Comparison of ENCODE assay signal across 13 cellular contexts in genomic region chr1:244963231-244963826, GRCh38.
DNase-seq lines count a peak whose midpoint lies in the region; ATAC-seq and TF ChIP-seq lines count a peak whose summit lies in the region.
"Had no signal": no experiment of that assay in that cellular context is flagged by ENCODE, and none has a peak within 500 bp of the region (broad histone marks: within the 10 kb centered on the region; RNA-seq: fewer than 3 reads in every experiment).

No MANE protein-coding gene starts in this region.

- WGBS in gastroesophageal sphincter (ENCODE audit: low coverage in 1 of 2), 2 donors, result 91 to 100% methylated on average over 3 to 7 of the region's 7 CpGs
- 94 to 97% (median 95%) methylated on average over 7 of the region's 7 CpGs for WGBS in stomach, 5 donors

- peak overlapping the region; percentile 97 for H3K27ac Mint-ChIP-seq in activated T-helper 17 cell treated with anti-CD3 and anti-CD28 coated beads, Interleukin-2, amount 50 U/mL, for 72 hours
- H3K27ac Mint-ChIP-seq: activated CD4-positive, alpha-beta T cell treated with anti-CD3 and anti-CD28 coated beads, Interleukin-2, amount 10 ng/mL, durations not matched to agents 7 days and 5 days; stimulated activated naive B cell treated with anti-CD40 and anti-IgM and Interleukin-4, amounts not matched to agents 10 μg/mL and 1 μg/mL and 100 μg/mL, for 72 hours had no signal

- ATAC-seq in activated T-helper 17 cell treated with anti-CD3 and anti-CD28 coated beads, Interleukin-2, amount 50 U/mL, for 72 hours (replicated peaks), result peak; percentile 71
- no peak for ATAC-seq in gastroesophageal sphincter
- ATAC-seq in GM21528 (IDR thresholded peaks at IDR 0.05; ENCODE audit: low FRiP score, unreplicated experiment), result no peak
- ATAC-seq: stimulated activated naive B cell treated with anti-CD40 and anti-IgM and Interleukin-4, amounts not matched to agents 10 μg/mL and 1 μg/mL and 100 μg/mL, for 72 hours had no signal

- no peaks in the 10 kb centered on the region for H3K9me3 Mint-ChIP-seq in activated T-helper 17 cell treated with anti-CD3 and anti-CD28 coated beads, Interleukin-2, amount 50 U/mL, for 72 hours
- H3K9me3 Mint-ChIP-seq: activated CD4-positive, alpha-beta T cell treated with anti-CD3 and anti-CD28 coated beads, Interleukin-2, amount 10 ng/mL, durations not matched to agents 7 days and 5 days; stimulated activated naive B cell treated with anti-CD40 and anti-IgM and Interleukin-4, amounts not matched to agents 10 μg/mL and 1 μg/mL and 100 μg/mL, for 72 hours had no signal

- H3K9me3 ChIP-seq in gastroesophageal sphincter, result no peaks in the 10 kb centered on the region
- H3K9me3 ChIP-seq in stomach, result no peaks in the 10 kb centered on the region

- peak overlapping the region; percentile 73 for H3K4me3 Mint-ChIP-seq in activated T-helper 17 cell treated with anti-CD3 and anti-CD28 coated beads, Interleukin-2, amount 50 U/mL, for 72 hours
- H3K4me3 Mint-ChIP-seq: activated CD4-positive, alpha-beta T cell treated with anti-CD3 and anti-CD28 coated beads, Interleukin-2, amount 10 ng/mL, durations not matched to agents 7 days and 5 days; stimulated activated naive B cell treated with anti-CD40 and anti-IgM and Interleukin-4, amounts not matched to agents 10 μg/mL and 1 μg/mL and 100 μg/mL, for 72 hours had no signal

- H3K36me3 ChIP-seq in gastroesophageal sphincter (no peaks in the 10 kb centered on the region), stomach (no peaks in the 10 kb centered on the region)

- H3K4me1 Mint-ChIP-seq in activated T-helper 17 cell treated with anti-CD3 and anti-CD28 coated beads, Interleukin-2, amount 50 U/mL, for 72 hours, result peaks cover 8% of the 10 kb centered on the region

- no peaks in the 10 kb centered on the region for H3K36me3 Mint-ChIP-seq in activated T-helper 17 cell treated with anti-CD3 and anti-CD28 coated beads, Interleukin-2, amount 50 U/mL, for 72 hours (ENCODE audit: low read depth)
- H3K36me3 Mint-ChIP-seq: stimulated activated naive B cell treated with anti-CD40 and anti-IgM and Interleukin-4, amounts not matched to agents 10 μg/mL and 1 μg/mL and 100 μg/mL, for 72 hours had no signal

- no peak for TF ChIP-seq POLR2A in gastroesophageal sphincter (IDR thresholded peaks at IDR 0.05)
- no peak for TF ChIP-seq POLR2A in stomach (IDR thresholded peaks at IDR 0.05)

- TF ChIP-seq EP300 in gastroesophageal sphincter (IDR thresholded peaks at IDR 0.05) (no peak), stomach (IDR thresholded peaks at IDR 0.05) (no peak)

- H3K27me3 ChIP-seq in gastroesophageal sphincter (no peaks in the 10 kb centered on the region), stomach (no peaks in the 10 kb centered on the region), dorsolateral prefrontal cortex (no peaks in the 10 kb centered on the region)

- H3K4me3 ChIP-seq in gastroesophageal sphincter (no peak overlapping the region), stomach (no peak overlapping the region), dorsolateral prefrontal cortex (peak overlapping the region in 1 of 59 donors; percentile 39)

- TF ChIP-seq CTCF in gastroesophageal sphincter (IDR thresholded peaks at IDR 0.05), result no peak
- no peak for TF ChIP-seq CTCF in stomach (IDR thresholded peaks at IDR 0.05)
- no peak for TF ChIP-seq CTCF in dorsolateral prefrontal cortex (IDR thresholded peaks at IDR 0.05 in 54 of 56, conservative IDR thresholded peaks at IDR 0.05 in 2 of 56; ENCODE audit: low read depth in 1 of 56, partially characterized antibody in 56 of 56)

- intact Hi-C loops in stomach (cut with DNase I; ENCODE audit: low total_unique reads) (loop anchor here (10.0 kb wide), 1 partner anchor 129 kb away; the partner anchor contains the start of gene COX20), dorsolateral prefrontal cortex (cut with DNase I) (no loop called here)

- H3K27ac ChIP-seq in gastroesophageal sphincter, result peak overlapping the region; percentile 72 to 81 (median 78)
- H3K27ac ChIP-seq in stomach, result peak overlapping the region in 3 of 5 donors; percentile 74 to 83 (median 80)
- peak overlapping the region in 5 of 59 donors; percentile 19 to 59 (median 32) for H3K27ac ChIP-seq in dorsolateral prefrontal cortex

- DNase-seq in LoVo (ENCODE audit: low spot score), result peak; percentile 24
- no peak for DNase-seq in stomach
- no peak for DNase-seq in A172 (ENCODE audit: low spot score)
- no peak for DNase-seq in dorsolateral prefrontal cortex
- DNase-seq: foreskin fibroblast; GDM1; NCI-H2081; stimulated activated CD4-positive, alpha-beta T cell treated with anti-CD3 and anti-CD28 coated beads, Interleukin-12 subunit alpha, Interleukin-12 subunit beta, amount 100 ng/mL, for 4 hours; stimulated activated naive B cell treated with anti-CD40 and anti-IgM and Interleukin-4, amounts not matched to agents 10 μg/mL and 1 μg/mL and 100 μg/mL, for 72 hours had no signal

- H3K27me3 Mint-ChIP-seq in activated T-helper 17 cell treated with anti-CD3 and anti-CD28 coated beads, Interleukin-2, amount 50 U/mL, for 72 hours, result no peaks in the 10 kb centered on the region
- H3K27me3 Mint-ChIP-seq: activated CD4-positive, alpha-beta T cell treated with anti-CD3 and anti-CD28 coated beads, Interleukin-2, amount 10 ng/mL, durations not matched to agents 7 days and 5 days; stimulated activated naive B cell treated with anti-CD40 and anti-IgM and Interleukin-4, amounts not matched to agents 10 μg/mL and 1 μg/mL and 100 μg/mL, for 72 hours had no signal

- H3K4me1 ChIP-seq in gastroesophageal sphincter (peaks cover 0 to 32% (median 11%) of the 10 kb centered on the region in 3 donors), stomach (peaks cover 8 to 28% (median 23%) of the 10 kb centered on the region in 4 donors)
